ENCODE assay signal across 8 cellular contexts in genomic region chrX:9677098-9677739, GRCh38.
DNase-seq lines count a peak whose midpoint lies in the region; ATAC-seq and TF ChIP-seq lines count a peak whose summit lies in the region.

No MANE protein-coding gene starts in this region.

- H3K4me1 ChIP-seq in foreskin keratinocyte, result no peaks in the 10 kb centered on the region

- DNase-seq in activated CD4-positive, alpha-beta T cell treated with anti-CD3 and anti-CD28 coated beads for 36 hours, result peak; percentile 34
- no peak for DNase-seq in activated CD4-positive, alpha-beta T cell treated with anti-CD3 and anti-CD28 coated beads, Interleukin-2, amount 50 U/mL, for 1 hour
- DNase-seq in NOMO-1 treated with DMSO at 0.1 percent for 48 hours (lab: John Stamatoyannopoulos, UW; ENCODE audit: unreplicated experiment) (peak; percentile 91), foreskin keratinocyte (peak; percentile 26 to 54), DMS 273 (lab: John Stamatoyannopoulos, UW; ENCODE audit: unreplicated experiment) (no peak), ureter (ENCODE audit: low spot score) (no peak), NCI-H1694 treated with DMSO at 0.1 percent for 48 hours (lab: John Stamatoyannopoulos, UW) (no peak)

- no peaks in the 10 kb centered on the region for H3K27me3 Mint-ChIP-seq in activated CD4-positive, alpha-beta T cell treated with anti-CD3 and anti-CD28 coated beads for 36 hours

- peak overlapping the region; percentile 82 for H3K27ac ChIP-seq in foreskin keratinocyte

- H3K36me3 Mint-ChIP-seq in activated CD4-positive, alpha-beta T cell treated with anti-CD3 and anti-CD28 coated beads for 36 hours (ENCODE audit: low read depth), result peaks cover 28% of the 10 kb centered on the region

- H3K9me3 Mint-ChIP-seq in activated CD4-positive, alpha-beta T cell treated with anti-CD3 and anti-CD28 coated beads for 36 hours (ENCODE audit: low read depth), result no peaks in the 10 kb centered on the region

- H3K27me3 ChIP-seq in foreskin keratinocyte, result no peaks in the 10 kb centered on the region

- peak; percentile 99 for ATAC-seq in activated CD4-positive, alpha-beta T cell treated with anti-CD3 and anti-CD28 coated beads for 36 hours
- ATAC-seq in HG02885 (IDR thresholded peaks at IDR 0.05; ENCODE audit: poor library complexity, unreplicated experiment), result peak; percentile 98
- peak; percentile 77 for ATAC-seq in foreskin keratinocyte

- no peak overlapping the region for H3K4me3 Mint-ChIP-seq in activated CD4-positive, alpha-beta T cell treated with anti-CD3 and anti-CD28 coated beads for 36 hours

- CTCF ChIA-PET in activated CD4-positive, alpha-beta T cell treated with anti-CD3 and anti-CD28 coated beads for 36 hours (lab: Charles Lee), result interaction anchor here (0.6 to 1.2 kb wide), 4 partner anchors 10 to 364 kb away, joined by 3 read pairs; no protein-coding TSS in a partner anchor

- peaks cover 22% of the 10 kb centered on the region for H3K4me1 Mint-ChIP-seq in activated CD4-positive, alpha-beta T cell treated with anti-CD3 and anti-CD28 coated beads for 36 hours

- no peak for TF ChIP-seq CTCF in foreskin keratinocyte (conservative IDR thresholded peaks at IDR 0.05)

- POLR2A ChIA-PET in activated CD4-positive, alpha-beta T cell treated with anti-CD3 and anti-CD28 coated beads for 36 hours (lab: Charles Lee), result no interaction called here

- intact Hi-C loops in activated CD4-positive, alpha-beta T cell treated with anti-CD3 and anti-CD28 coated beads for 36 hours (cut with DNase I, micrococcal nuclease), result loop anchor here (1.0 to 10.0 kb wide), 7 partner anchors 62 to 446 kb away; partner anchors contain the start of gene TBL1X (in 1 of the 2)

- H3K27ac Mint-ChIP-seq in activated CD4-positive, alpha-beta T cell treated with anti-CD3 and anti-CD28 coated beads for 36 hours, result peak overlapping the region; percentile 19

Comparison
In these comparisons a context has a peak if more than half of its experiments do, and no peak if none do; other contexts are left out.
1. DNase-seq: peak in activated CD4-positive, alpha-beta T cell treated with anti-CD3 and anti-CD28 coated beads for 36 hours (single experiment), NOMO-1 treated with DMSO at 0.1 percent for 48 hours (single experiment) and foreskin keratinocyte (2 of 2); none in activated CD4-positive, alpha-beta T cell treated with anti-CD3 and anti-CD28 coated beads, Interleukin-2, amount 50 U/mL, for 1 hour (single experiment), DMS 273 (single experiment), ureter (single experiment) and NCI-H1694 treated with DMSO at 0.1 percent for 48 hours (single experiment).
2. Peak in every context shown above with its lines, with median percentiles within 50 percentile points of each other: ATAC-seq.